13 cellular contexts compared by ENCODE assay signal in the genomic region with DNA sequence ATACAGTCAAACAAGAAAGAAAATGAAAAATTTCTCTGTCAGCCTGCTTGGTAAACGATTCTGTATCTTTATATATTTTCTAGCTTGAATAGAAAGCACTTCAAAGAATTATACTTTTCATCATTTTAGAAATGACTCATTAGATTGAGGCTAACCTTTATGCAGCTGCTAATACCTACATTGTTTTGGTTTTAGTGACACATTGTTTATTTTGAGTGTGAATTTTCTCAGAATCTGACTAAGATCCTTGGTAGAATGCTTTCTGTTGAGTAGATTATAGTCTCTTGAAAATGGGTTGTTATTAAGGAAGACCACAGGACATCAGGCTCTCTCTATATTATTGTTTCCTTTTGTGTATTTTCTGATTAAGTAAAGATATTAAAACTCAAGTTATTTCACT. TPM values are rescaled to one million over a fixed set of nuclear protein-coding genes. Genes with fewer than 3 reads are reported as not detected.
A peak's percentile ranks its signal among the peaks of the same experiment; 100 is the strongest.
DNase-seq lines count a peak whose midpoint lies in the region; ATAC-seq, FAIRE-seq and TF ChIP-seq lines count a peak whose summit lies in the region.
"Had no signal": no experiment of that assay in that cellular context is flagged by ENCODE, and none has a peak within 500 bp of the region (broad histone marks: within the 10 kb centered on the region; RNA-seq: fewer than 3 reads in every experiment).

A gene with protein sequence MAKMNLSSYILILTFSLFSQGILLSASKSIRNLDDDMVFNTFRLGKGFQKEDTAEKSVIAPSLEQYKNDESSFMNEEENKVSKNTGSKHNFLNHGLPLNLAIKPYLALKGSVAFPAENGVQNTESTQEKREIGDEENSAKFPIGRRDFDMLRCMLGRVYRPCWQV (minus strand): TSS at position 45 of the 400 bp plus-strand sequence. CDS start 63 bp downstream, outside the sequence.

- ATAC-seq in GM21423 (IDR thresholded peaks at IDR 0.05; ENCODE audit: unreplicated experiment) (peak; percentile 69), HG03442 (IDR thresholded peaks at IDR 0.05; ENCODE audit: unreplicated experiment) (peak; percentile 94)
- ATAC-seq: Panc1 had no signal

- no peak within 1 kb of the TSS for H3K4me3 ChIP-seq in epithelial cell of proximal tubule (ENCODE audit: low read depth, low read length)
- H3K4me3 ChIP-seq: right atrium auricular region, tibial nerve had no signal

- no peak for TF ChIP-seq POLR2A in GM12891 (IDR thresholded peaks at IDR 0.05; ENCODE audit: low read depth, low read length)

- FAIRE-seq in GM12891 (lab: Jason Lieb, UNC): no peak

- no peak for TF ChIP-seq CTCF in epithelial cell of proximal tubule (conservative IDR thresholded peaks at IDR 0.05; ENCODE audit: low read depth, low read length)

- DNase-seq in GM12891 (ENCODE audit: insufficient read length, low spot score): peak; percentile 6
- peak; percentile 6 for DNase-seq in epithelial cell of proximal tubule (ENCODE audit: low read depth)
- no peak for DNase-seq in T-helper 9 cell
- no peak for DNase-seq in SW480 (ENCODE audit: low spot score)
- DNase-seq in cerebellar nuclear complex (lab: John Stamatoyannopoulos, UW): no peak
- no peak for DNase-seq in NCI-H1436 (lab: John Stamatoyannopoulos, UW)
- DNase-seq: DND-41, hypothalamus had no signal

TF ChIP-seq in GM12891, 5 proteins besides CTCF, POLR2A, EP300 and RAD21:
- TF ChIP-seq SPI1 (IDR thresholded peaks at IDR 0.05; ENCODE audit: low read depth, low read length) (no peak), TAF1 (IDR thresholded peaks at IDR 0.05; ENCODE audit: low read depth, low read length) (no peak), PAX5 (IDR thresholded peaks at IDR 0.05; ENCODE audit: insufficient read depth, low read length, severe bottlenecking) (no peak), POLR2AphosphoS5 (IDR thresholded peaks at IDR 0.05; ENCODE audit: low read depth, low read length) (no peak), POU2F2 (IDR thresholded peaks at IDR 0.05; ENCODE audit: low read depth, low read length) (no peak)

RNA-seq across cellular contexts. Expression of the gene that starts here (rescaled TPM):
- polyA plus RNA-seq in GM12891 (2012; ENCODE audit: low read depth, missing spikeins): 0.47 TPM
- total RNA-seq in epithelial cell of proximal tubule: not detected in 2 replicates
- total RNA-seq: right atrium auricular region, tibial nerve had no signal

Comparison
In these comparisons a context has a peak if more than half of its experiments do, and no peak if none do; other contexts are left out.
1. Peak in DNase-seq in epithelial cell of proximal tubule; RNA of the gene not detected or under 1 TPM.